In the genomic region with DNA sequence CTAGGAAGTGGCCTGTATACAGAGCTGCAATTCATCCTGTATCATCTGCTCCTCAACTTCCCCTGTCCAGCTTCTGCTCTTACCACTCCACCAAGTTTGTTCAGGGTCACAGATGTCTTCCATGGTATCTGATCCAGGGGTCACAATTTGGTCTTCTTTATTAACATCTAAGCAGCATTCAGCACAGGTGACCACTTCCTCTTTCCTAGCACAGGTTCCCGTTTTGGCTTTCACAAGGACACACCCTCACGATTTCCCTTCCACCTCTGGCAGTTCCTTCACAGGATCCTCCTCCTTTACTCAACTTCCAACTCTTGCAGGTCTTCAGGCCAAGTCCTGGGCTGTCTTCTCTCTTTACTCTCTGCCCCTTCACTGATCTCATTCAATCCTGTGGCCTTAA, we compare ENCODE assay signal across 24 cellular contexts.
DNase-seq lines count a peak whose midpoint lies in the region; ATAC-seq, FAIRE-seq and TF ChIP-seq lines count a peak whose summit lies in the region.
"Had no signal": no experiment of that assay in that cellular context is flagged by ENCODE, and none has a peak within 500 bp of the region (broad histone marks: within the 10 kb centered on the region; RNA-seq: fewer than 3 reads in every experiment).

No MANE protein-coding gene starts in this region.

- no peaks in the 10 kb centered on the region for H3K4me1 Mint-ChIP-seq in naive B cell
- H3K4me1 Mint-ChIP-seq: activated CD4-positive, alpha-beta T cell treated with anti-CD3 and anti-CD28 coated beads, Interleukin-2, amount 10 ng/mL, durations not matched to agents 24 days and 14 days; natural killer cell had no signal

- FAIRE-seq in D721Med (lab: Jason Lieb, UNC): peak; percentile 6
- FAIRE-seq: GM18507 had no signal

- TF ChIP-seq CTCF in D721Med (IDR thresholded peaks at IDR 0.05; ENCODE audit: insufficient read depth, missing control alignments): no peak

- no peaks in the 10 kb centered on the region for H3K36me3 Mint-ChIP-seq in naive B cell
- H3K36me3 Mint-ChIP-seq: mesothelial cell of epicardium, natural killer cell had no signal

- H3K27ac Mint-ChIP-seq in naive B cell: no peak overlapping the region
- H3K27ac Mint-ChIP-seq: activated CD4-positive, alpha-beta T cell treated with anti-CD3 and anti-CD28 coated beads, Interleukin-2, amount 10 ng/mL, durations not matched to agents 24 days and 14 days; HFFc6; mesothelial cell of epicardium; natural killer cell had no signal

- H3K27me3 Mint-ChIP-seq in naive B cell: no peaks in the 10 kb centered on the region

- no peak overlapping the region for H3K4me3 Mint-ChIP-seq in naive B cell
- H3K4me3 Mint-ChIP-seq: activated CD4-positive, alpha-beta T cell treated with anti-CD3 and anti-CD28 coated beads, Interleukin-2, amount 10 ng/mL, durations not matched to agents 24 days and 14 days; HFFc6; mesothelial cell of epicardium; natural killer cell had no signal

- ATAC-seq in naive B cell (ENCODE audit: low read depth in 2 of 2) (peak; percentile 49 to 63), GM21619 (IDR thresholded peaks at IDR 0.05; ENCODE audit: unreplicated experiment) (no peak)
- ATAC-seq: left ventricle myocardium superior, natural killer cell had no signal

- no peak for DNase-seq in D721Med (ENCODE audit: insufficient read length, low spot score)
- DNase-seq in NAMALWA (ENCODE audit: low spot score): peak; percentile 8
- DNase-seq in SKM-1 treated with dmso at 0.1 percent for 144 hours (lab: John Stamatoyannopoulos, UW; ENCODE audit: unreplicated experiment): peak; percentile 34
- DNase-seq in naive B cell: peak; percentile 14
- DNase-seq in central memory CD4-positive, alpha-beta T cell: no peak
- no peak for DNase-seq in mesenteric fat pad (ENCODE audit: low spot score)
- DNase-seq in nucleus accumbens (lab: John Stamatoyannopoulos, UW): no peak
- DNase-seq: activated CD4-positive, alpha-beta T cell treated with anti-CD3 and anti-CD28 coated beads, Interleukin-2, amount 10 ng/mL, durations not matched to agents 24 days and 14 days; cerebellar nuclear complex; COR-L47; DMS79; dorsolateral prefrontal cortex; GDM1; HFFc6; left ventricle myocardium superior; natural killer cell; NCI-H1092 treated with DMSO at 0.1 percent for 48 hours; NCI-H187 treated with DMSO at 0.1 percent for 48 hours; NCI-H524; NK-92 treated with Interleukin-12 subunit alpha and Interleukin-12 subunit beta, amount 100 ng/mL, for 24 hours; transverse colon had no signal

- no peaks in the 10 kb centered on the region for H3K9me3 Mint-ChIP-seq in naive B cell
- H3K9me3 Mint-ChIP-seq: activated CD4-positive, alpha-beta T cell treated with anti-CD3 and anti-CD28 coated beads, Interleukin-2, amount 10 ng/mL, durations not matched to agents 24 days and 14 days; HFFc6; mesothelial cell of epicardium; natural killer cell had no signal

Comparison
In these comparisons a context has a peak if more than half of its experiments do, and no peak if none do; other contexts are left out.
1. DNase-seq: peak in NAMALWA (single experiment), SKM-1 treated with dmso at 0.1 percent for 144 hours (single experiment) and naive B cell (single experiment); none in D721Med (single experiment), central memory CD4-positive, alpha-beta T cell (single experiment), mesenteric fat pad (single experiment) and nucleus accumbens (0 of 56).